28 cellular contexts compared by ENCODE assay signal in the genomic region with DNA sequence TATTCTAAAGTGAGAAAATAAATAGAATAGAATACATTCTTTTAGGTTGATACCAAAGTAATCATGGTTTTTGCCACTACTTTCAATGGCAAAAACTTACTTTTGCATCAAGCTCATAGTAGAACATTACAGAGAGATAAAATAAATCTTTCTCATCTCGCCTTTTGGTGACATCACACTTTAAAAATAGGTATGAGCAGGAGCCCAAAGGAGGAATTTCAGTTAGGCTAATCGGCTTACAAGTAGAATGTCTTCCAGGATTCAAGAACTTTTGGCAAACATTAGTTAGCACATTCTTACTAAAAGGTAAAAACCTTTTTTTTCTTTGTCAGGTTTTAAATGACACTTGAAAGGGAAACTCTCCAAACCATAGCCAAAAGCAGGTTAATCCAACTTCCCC.
"Had no signal": no experiment of that assay in that cellular context is flagged by ENCODE, and none has a peak within 500 bp of the region (broad histone marks: within the 10 kb centered on the region; RNA-seq: fewer than 3 reads in every experiment).

No MANE protein-coding gene starts in this region.

- ATAC-seq: foreskin keratinocyte; gastroesophageal sphincter; left colon; natural killer cell; pancreas; stimulated activated memory B cell treated with anti-CD40 and anti-IgM and Interleukin-4, amounts not matched to agents 10 μg/mL and 1 μg/mL and 100 μg/mL, for 72 hours; stimulated activated naive CD8-positive, alpha-beta T cell treated with anti-CD3 and anti-CD28 coated beads, Interleukin-15, Interleukin-2, amounts not matched to agents 100 U/mL and 50 U/mL, for 24 hours had no signal

- H3K4me1 ChIP-seq: pancreas, testis, upper lobe of left lung had no signal

- H3K9me3 ChIP-seq: esophagus muscularis mucosa, gastroesophageal sphincter, pancreas, sigmoid colon, spleen, testis, tibial nerve, upper lobe of left lung had no signal

- H3K36me3 ChIP-seq: esophagus muscularis mucosa, gastroesophageal sphincter, pancreas, sigmoid colon, spleen, tibial nerve, upper lobe of left lung had no signal

- H3K27ac ChIP-seq: coronary artery, foreskin keratinocyte, pancreas, skin epidermis, spleen, testis, tibial nerve, upper lobe of left lung had no signal

- FAIRE-seq: endothelial cell of umbilical vein, pancreas, urothelium cell line had no signal

- H3K27me3 ChIP-seq: esophagus muscularis mucosa, foreskin keratinocyte, gastroesophageal sphincter, sigmoid colon, testis, tibial nerve, upper lobe of left lung had no signal

- DNase-seq: dermis blood vessel endothelial cell; effector memory CD4-positive, alpha-beta T cell; foreskin keratinocyte; glutamatergic neuron; hypothalamus; immature natural killer cell; islet precursor cell; kidney glomerular epithelial cell; left colon; natural killer cell; occipital lobe; pancreas; right cardiac atrium; sigmoid colon; spleen; stimulated activated CD4-positive, alpha-beta T cell treated with anti-CD3 and anti-CD28 coated beads, Interleukin-4, amount 100 ng/mL, for 4 hours; stimulated activated naive CD8-positive, alpha-beta T cell treated with anti-CD3 and anti-CD28 coated beads, Interleukin-15, Interleukin-2, amounts not matched to agents 100 U/mL and 50 U/mL, for 24 hours; substantia nigra; testis; upper lobe of left lung had no signal

- H3K4me3 ChIP-seq: coronary artery, esophagus muscularis mucosa, gastroesophageal sphincter, pancreas, sigmoid colon, skin epidermis, spleen, testis, tibial nerve, upper lobe of left lung had no signal
